Comparison of ENCODE assay signal across 8 cellular contexts in the genomic region with DNA sequence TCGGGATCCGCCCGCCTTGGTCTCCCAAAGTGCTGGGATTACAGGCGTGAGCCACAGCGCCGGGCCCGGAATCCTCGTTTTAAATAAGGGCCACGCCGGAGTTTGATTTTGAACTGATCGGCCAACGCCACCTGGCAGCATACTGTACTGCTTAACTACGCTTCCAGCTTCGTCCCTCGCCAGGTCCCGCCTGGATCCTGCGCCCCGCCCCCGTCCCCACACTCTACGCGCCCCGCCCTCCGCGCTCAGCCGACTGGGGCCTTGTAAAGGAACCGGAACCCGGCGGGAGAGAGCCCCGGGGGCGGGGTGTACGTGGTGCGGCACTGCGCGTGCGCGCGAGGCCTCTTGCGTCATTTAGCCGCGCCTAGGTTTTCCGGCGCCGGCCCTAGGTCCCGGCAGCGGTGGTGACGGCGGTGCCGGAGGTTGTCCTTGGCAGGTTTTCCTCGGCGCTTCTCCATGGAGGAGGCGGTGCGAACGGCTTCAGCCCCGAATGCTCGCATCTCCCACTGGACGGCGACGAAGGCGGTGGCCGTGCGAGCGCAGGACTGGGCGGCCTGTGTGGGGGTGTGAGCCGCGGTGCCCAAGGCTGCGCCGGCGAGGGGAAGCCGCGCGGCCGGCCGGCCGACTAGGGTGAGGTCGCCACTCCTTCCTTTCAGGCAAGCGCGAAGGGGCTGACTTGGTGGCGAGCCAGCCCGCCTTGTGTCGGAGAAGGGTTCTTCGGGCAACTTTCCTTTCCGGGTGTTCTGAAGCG. TPM values are rescaled to one million over a fixed set of nuclear protein-coding genes. Genes with fewer than 3 reads are reported as not detected.
DNase-seq lines count a peak whose midpoint lies in the region; ATAC-seq and TF ChIP-seq lines count a peak whose summit lies in the region.

A gene (plus strand): TSS at position 375 of the 751 bp plus-strand sequence. CDS start 13,066 bp downstream, outside the sequence.

- H2AFZ ChIP-seq in SU-DHL-6 (ENCODE audit: low read depth, low read length, severe bottlenecking) = peak within 1 kb of the TSS; percentile 94

- POLR2A ChIA-PET in activated naive CD8-positive, alpha-beta T cell treated with anti-CD3 and anti-CD28 coated beads, Interleukin-2, amount 10 ng/mL, durations not matched to agents 7 days and 5 days (lab: Charles Lee) = interaction anchor here (0.5 to 2.7 kb wide), 8 partner anchors 15 to 201 kb away, joined by 3 to 11 read pairs (median 5); a partner anchor contains a TSS

- peak within 1 kb of the TSS; percentile 92 for H3K27ac Mint-ChIP-seq in activated naive CD8-positive, alpha-beta T cell treated with anti-CD3 and anti-CD28 coated beads, Interleukin-2, amount 10 ng/mL, durations not matched to agents 7 days and 5 days

- H3K9ac ChIP-seq in SU-DHL-6 (ENCODE audit: low read length) = peak within 1 kb of the TSS; percentile 86

- peak; percentile 82 for TF ChIP-seq POLR2A in GM10847 (IDR thresholded peaks at IDR 0.05; ENCODE audit: extremely low read depth, insufficient read length)
- TF ChIP-seq POLR2A in ovary (IDR thresholded peaks at IDR 0.05) = peak; percentile 85
- peak; percentile 22 to 91 for TF ChIP-seq POLR2A in thyroid gland (IDR thresholded peaks at IDR 0.05)

- peaks cover 18% of the 10 kb centered on the region for H3K4me1 Mint-ChIP-seq in activated naive CD8-positive, alpha-beta T cell treated with anti-CD3 and anti-CD28 coated beads, Interleukin-2, amount 10 ng/mL, durations not matched to agents 7 days and 5 days

- H3K79me2 ChIP-seq in SU-DHL-6 (ENCODE audit: insufficient read depth, low read length) = peaks cover 50% of the 10 kb centered on the region

- peaks cover 1% of the 10 kb centered on the region for H3K9me3 Mint-ChIP-seq in activated naive CD8-positive, alpha-beta T cell treated with anti-CD3 and anti-CD28 coated beads, Interleukin-2, amount 10 ng/mL, durations not matched to agents 7 days and 5 days

- DNase-seq in NCI-H128 (lab: John Stamatoyannopoulos, UW; ENCODE audit: unreplicated experiment) (peak; percentile 80), head of caudate nucleus (peak; percentile 90 to 99 (median 97)), ovary (peak; percentile 98 to 100 (median 99)), thyroid gland (peak; percentile 98 to 99)
- DNase-seq in activated naive CD8-positive, alpha-beta T cell treated with anti-CD3 and anti-CD28 coated beads, Interleukin-2, amount 10 ng/mL, durations not matched to agents 7 days and 5 days = peak; percentile 99

- H3K36me3 ChIP-seq in SU-DHL-6 (ENCODE audit: low read length) (peaks cover 9% of the 10 kb centered on the region), ovary (no peaks in the 10 kb centered on the region), thyroid gland (no peaks in the 10 kb centered on the region)

- peaks cover 30% of the 10 kb centered on the region for H3F3A ChIP-seq in SU-DHL-6 (ENCODE audit: insufficient read depth)

- H3K4me3 ChIP-seq in SU-DHL-6 (ENCODE audit: insufficient read depth, low read length, poor library complexity, severe bottlenecking) (peak within 1 kb of the TSS; percentile 68), ovary (peak within 1 kb of the TSS; percentile 84), thyroid gland (replicated peaks in 1 of 3) (peak within 1 kb of the TSS; percentile 67 to 86 (median 75))

- H3K4me1 ChIP-seq in ovary (ENCODE audit: insufficient read depth) (peaks cover 5% of the 10 kb centered on the region), thyroid gland (peaks cover 17 to 19% of the 10 kb centered on the region in 2 donors)

- H4K20me1 ChIP-seq in SU-DHL-6 (ENCODE audit: low read depth, low read length) = peaks cover 18% of the 10 kb centered on the region

- WGBS in ovary, 3 donors = 0% methylated on average over 68 to 83 of the region's 83 CpGs
- WGBS in thyroid gland, 2 donors = 0 to 1% methylated on average over 10 to 67 of the region's 83 CpGs

- peaks cover 5% of the 10 kb centered on the region for H3K27me3 Mint-ChIP-seq in activated naive CD8-positive, alpha-beta T cell treated with anti-CD3 and anti-CD28 coated beads, Interleukin-2, amount 10 ng/mL, durations not matched to agents 7 days and 5 days

- H3K27ac ChIP-seq in SU-DHL-6 (ENCODE audit: low read depth, low read length) (peak within 1 kb of the TSS; percentile 92), ovary (peak within 1 kb of the TSS; percentile 76 to 94), thyroid gland (peak within 1 kb of the TSS; percentile 79 to 87 (median 84))

- TF ChIP-seq EP300 in ovary (IDR thresholded peaks at IDR 0.05) = peak; percentile 48

- H3K4me2 ChIP-seq in SU-DHL-6 (ENCODE audit: low read depth, low read length, poor library complexity, severe bottlenecking) = peak within 1 kb of the TSS; percentile 92

- H3K36me3 Mint-ChIP-seq in activated naive CD8-positive, alpha-beta T cell treated with anti-CD3 and anti-CD28 coated beads, Interleukin-2, amount 10 ng/mL, durations not matched to agents 7 days and 5 days = peaks cover 13% of the 10 kb centered on the region

- H3K9me2 ChIP-seq in SU-DHL-6 (replicated peaks; ENCODE audit: insufficient read depth, low read length) = no peaks in the 10 kb centered on the region

- no peaks in the 10 kb centered on the region for H3K27me3 ChIP-seq in SU-DHL-6 (ENCODE audit: low read length)
- no peaks in the 10 kb centered on the region for H3K27me3 ChIP-seq in ovary
- H3K27me3 ChIP-seq in thyroid gland = no peaks in the 10 kb centered on the region

- peak; percentile 81 for ATAC-seq in HG02678 (IDR thresholded peaks at IDR 0.05; ENCODE audit: unreplicated experiment)
- ATAC-seq in activated naive CD8-positive, alpha-beta T cell treated with anti-CD3 and anti-CD28 coated beads, Interleukin-2, amount 10 ng/mL, durations not matched to agents 7 days and 5 days (ENCODE audit: low read depth) = peak; percentile 92

- TF ChIP-seq CTCF in SU-DHL-6 (IDR thresholded peaks at IDR 0.05; ENCODE audit: insufficient read depth, low read length, poor library complexity, severe bottlenecking) (no peak), ovary (IDR thresholded peaks at IDR 0.05) (no peak), thyroid gland (IDR thresholded peaks at IDR 0.05) (peak in 1 of 6 experiments; percentile 11)

- H3K9me3 ChIP-seq in SU-DHL-6 (ENCODE audit: insufficient read depth, low read length) (no peaks in the 10 kb centered on the region), ovary (no peaks in the 10 kb centered on the region), thyroid gland (no peaks in the 10 kb centered on the region)

- intact Hi-C loops in head of caudate nucleus (cut with DNase I) = loop anchor here (2.0 kb wide), 1 partner anchor 52 kb away; a partner anchor contains a TSS
- intact Hi-C loops in ovary (cut with DNase I) = loop anchor here in 2 of 4 donors (5.0 to 10.0 kb wide), 2 partner anchors 51 to 54 kb away; a partner anchor contains a TSS
- intact Hi-C loops in thyroid gland (cut with DNase I) = loop anchor here (5.0 kb wide), 1 partner anchor 51 kb away; a partner anchor contains a TSS

- H3K4me3 Mint-ChIP-seq in activated naive CD8-positive, alpha-beta T cell treated with anti-CD3 and anti-CD28 coated beads, Interleukin-2, amount 10 ng/mL, durations not matched to agents 7 days and 5 days = peak within 1 kb of the TSS; percentile 98

RNA-seq across cellular contexts. Expression of the gene that starts here (rescaled TPM):
- total RNA-seq in activated naive CD8-positive, alpha-beta T cell treated with anti-CD3 and anti-CD28 coated beads, Interleukin-2, amount 10 ng/mL, durations not matched to agents 7 days and 5 days = 10 to 100 TPM; 42.2 to 47.9 TPM
- 10 to 100 TPM; 17.9 to 42.1 (median 30.2) TPM for total RNA-seq in ovary
- polyA plus RNA-seq in ovary = 10 to 100 TPM; 13.9 to 44.4 TPM
- total RNA-seq in thyroid gland = 10 to 100 TPM; 50.3 to 67.2 (median 56.4) TPM

Comparison
In these comparisons a context has a peak if more than half of its experiments do, and no peak if none do; other contexts are left out.
1. Peak in every context shown above with its lines: DNase-seq, ATAC-seq, H3K4me3 ChIP-seq and H3K27ac ChIP-seq.